Comparison of ENCODE assay signal across 17 cellular contexts in the genomic region with DNA sequence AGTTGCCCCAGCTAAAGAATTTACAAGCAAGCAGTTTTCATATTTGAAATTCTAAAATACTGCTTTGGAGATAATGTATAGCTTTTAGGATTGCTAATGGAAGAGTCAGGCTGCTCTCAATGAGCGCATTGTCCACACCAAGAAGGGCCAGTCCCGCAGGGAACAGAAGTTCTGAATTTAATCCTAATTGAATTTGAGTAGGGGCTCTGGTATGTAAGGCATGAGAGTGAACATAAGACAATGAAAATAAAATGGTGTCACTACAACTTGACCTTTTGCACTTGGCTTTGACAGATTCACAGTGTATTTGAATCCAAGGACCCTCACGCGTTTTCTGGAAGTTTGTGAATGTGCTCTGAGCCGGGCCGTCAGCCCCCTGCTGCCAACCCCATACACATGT. TPM values are rescaled to one million over a fixed set of nuclear protein-coding genes. Genes with fewer than 3 reads are reported as not detected.
DNase-seq lines count a peak whose midpoint lies in the region; ATAC-seq and TF ChIP-seq lines count a peak whose summit lies in the region.
"Had no signal": no experiment of that assay in that cellular context is flagged by ENCODE, and none has a peak within 500 bp of the region (broad histone marks: within the 10 kb centered on the region; RNA-seq: fewer than 3 reads in every experiment).

No MANE protein-coding gene starts in this region.

- ATAC-seq in thoracic aorta (ENCODE audit: insufficient number of reproducible peaks, low FRiP score, low read depth): no peak
- ATAC-seq: stimulated activated naive CD8-positive, alpha-beta T cell treated with anti-CD3 and anti-CD28 coated beads, Interleukin-15, amount 100 ng/mL, for 72 hours had no signal

- peaks cover 34 to 60% of the 10 kb centered on the region in 2 donors for H3K4me1 ChIP-seq in thoracic aorta (ENCODE audit: control insufficient read depth in 1 of 2, low read depth in 2 of 2)

- H3K27ac Mint-ChIP-seq in mesothelial cell of epicardium: peak overlapping the region; percentile 84
- H3K27ac Mint-ChIP-seq: stimulated activated naive CD8-positive, alpha-beta T cell treated with anti-CD3 and anti-CD28 coated beads, Interleukin-15, amount 100 ng/mL, for 72 hours had no signal

- in situ Hi-C loops in G401 (cut with HindIII; ENCODE audit: low sequenced_read_pairs): no loop called here

- peaks cover 46% of the 10 kb centered on the region for H3K4me1 Mint-ChIP-seq in mesothelial cell of epicardium

- H3K4me3 ChIP-seq in thoracic aorta: no peak overlapping the region

- H3K4me3 Mint-ChIP-seq in mesothelial cell of epicardium: no peak overlapping the region
- H3K4me3 Mint-ChIP-seq: stimulated activated naive CD8-positive, alpha-beta T cell treated with anti-CD3 and anti-CD28 coated beads, Interleukin-15, amount 100 ng/mL, for 72 hours had no signal

- H3K36me3 Mint-ChIP-seq in mesothelial cell of epicardium: no peaks in the 10 kb centered on the region

- DNase-seq in LHCN-M2 (ENCODE audit: low read depth) (peak; percentile 28), caudate nucleus (lab: John Stamatoyannopoulos, UW) (no peak), mesothelial cell of epicardium (ENCODE audit: low spot score in 2 of 2, unreplicated experiment in 2 of 2) (no peak), thoracic aorta (ENCODE audit: low spot score) (no peak), G401 (ENCODE audit: low spot score) (no peak), SW480 (ENCODE audit: low spot score) (no peak), HEK293T (ENCODE audit: extremely low spot score) (no peak)
- DNase-seq: activated CD4-positive, alpha-beta T cell treated with anti-CD3 and anti-CD28 coated beads for 4 hours; activated CD8-positive, alpha-beta memory T cell treated with anti-CD3 and anti-CD28 coated beads, Interleukin-2, amount 50 U/mL, for 48 hours; activated naive CD4-positive, alpha-beta T cell; DMS53; KG1; NCI-H1105; NCI-H2227 treated with DMSO at 0.1 percent for 48 hours; NK-92 treated with Interleukin-12 subunit alpha and Interleukin-12 subunit beta, amount 100 ng/mL, for 24 hours; SIG-M5; stimulated activated naive CD8-positive, alpha-beta T cell treated with anti-CD3 and anti-CD28 coated beads, Interleukin-15, amount 100 ng/mL, for 72 hours had no signal

- H3K27me3 Mint-ChIP-seq in mesothelial cell of epicardium (ENCODE audit: low read depth): no peaks in the 10 kb centered on the region

- H3K27ac ChIP-seq in caudate nucleus (ENCODE audit: low read depth, low read length) (peak overlapping the region; percentile 24), thoracic aorta (peak overlapping the region; percentile 81 to 89)

- H3K36me3 ChIP-seq in thoracic aorta: no peaks in the 10 kb centered on the region

- TF ChIP-seq CTCF in mesothelial cell of epicardium (IDR thresholded peaks at IDR 0.05; ENCODE audit: unreplicated experiment) (no peak), thoracic aorta (IDR thresholded peaks at IDR 0.05) (no peak)

- H3K9me3 ChIP-seq in thoracic aorta: no peaks in the 10 kb centered on the region

- CTCF ChIA-PET in HEK293T (lab: Yijun Ruan, JAX): interaction anchor here (0.7 kb wide), 1 partner anchor 45 kb away, joined by 6 read pairs; no protein-coding TSS in a partner anchor

- no peaks in the 10 kb centered on the region for H3K9me3 Mint-ChIP-seq in mesothelial cell of epicardium
- H3K9me3 Mint-ChIP-seq: stimulated activated naive CD8-positive, alpha-beta T cell treated with anti-CD3 and anti-CD28 coated beads, Interleukin-15, amount 100 ng/mL, for 72 hours had no signal

- H3K27me3 ChIP-seq in thoracic aorta (replicated peaks; ENCODE audit: insufficient read depth): no peaks in the 10 kb centered on the region

- POLR2A ChIA-PET in HEK293T (lab: Yijun Ruan, JAX): no interaction called here

TF ChIP-seq in HEK293T, 16 proteins besides CTCF, POLR2A, EP300 and RAD21:
- TF ChIP-seq NFRKB (IDR thresholded peaks at IDR 0.05): no peak
- TF ChIP-seq, protein P1, sequence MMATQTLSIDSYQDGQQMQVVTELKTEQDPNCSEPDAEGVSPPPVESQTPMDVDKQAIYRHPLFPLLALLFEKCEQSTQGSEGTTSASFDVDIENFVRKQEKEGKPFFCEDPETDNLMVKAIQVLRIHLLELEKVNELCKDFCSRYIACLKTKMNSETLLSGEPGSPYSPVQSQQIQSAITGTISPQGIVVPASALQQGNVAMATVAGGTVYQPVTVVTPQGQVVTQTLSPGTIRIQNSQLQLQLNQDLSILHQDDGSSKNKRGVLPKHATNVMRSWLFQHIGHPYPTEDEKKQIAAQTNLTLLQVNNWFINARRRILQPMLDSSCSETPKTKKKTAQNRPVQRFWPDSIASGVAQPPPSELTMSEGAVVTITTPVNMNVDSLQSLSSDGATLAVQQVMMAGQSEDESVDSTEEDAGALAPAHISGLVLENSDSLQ (IDR thresholded peaks at IDR 0.05): no peak
- TF ChIP-seq FOXM1 (IDR thresholded peaks at IDR 0.05; ENCODE audit: borderline replicate concordance): no peak
- no peak for TF ChIP-seq CTBP1 (IDR thresholded peaks at IDR 0.05; ENCODE audit: borderline replicate concordance)
- no peak for TF ChIP-seq LEF1 (IDR thresholded peaks at IDR 0.05; ENCODE audit: borderline replicate concordance)
- no peak for TF ChIP-seq FOXA1 (IDR thresholded peaks at IDR 0.05)
- TF ChIP-seq ELF4 (IDR thresholded peaks at IDR 0.05): no peak
- TF ChIP-seq HDGF (IDR thresholded peaks at IDR 0.05; ENCODE audit: borderline replicate concordance): no peak
- no peak for TF ChIP-seq SUZ12 (IDR thresholded peaks at IDR 0.05)
- TF ChIP-seq ARNT (IDR thresholded peaks at IDR 0.05): no peak
- no peak for TF ChIP-seq TARDBP (IDR thresholded peaks at IDR 0.05)
- no peak for TF ChIP-seq SP1 (IDR thresholded peaks at IDR 0.05)
- TF ChIP-seq L3MBTL2 (conservative IDR thresholded peaks at IDR 0.05): no peak
- TF ChIP-seq BHLHE40 (IDR thresholded peaks at IDR 0.05; ENCODE audit: borderline replicate concordance): no peak
- TF ChIP-seq FOXK2 (IDR thresholded peaks at IDR 0.05): no peak
- TF ChIP-seq ZNF384 (IDR thresholded peaks at IDR 0.05): no peak
TF ChIP-seq in HEK293T: peak in this region for 0.

RNA-seq across cellular contexts. Expression of a gene that starts 32.6 kb away (rescaled TPM):
- total RNA-seq in LHCN-M2 (2014; rRNA removed) (6.2 and 8.1 TPM in 2 replicates), mesothelial cell of epicardium (8.9 to 10.2 TPM (median 9.6 TPM) in 3 replicates), thoracic aorta (10 to 100 TPM; 22.6 to 34.5 TPM)
- 5.4 TPM for polyA plus RNA-seq in LHCN-M2 (2012)
- total RNA-seq in G401 (2014; rRNA removed; shearing (Covaris generic)): 0.43 and 0.75 TPM in 2 replicates
